ENCODE assay signal across 23 cellular contexts in genomic region chr3:11276901-11277300, GRCh38. TPM values are rescaled to one million over a fixed set of nuclear protein-coding genes. Genes with fewer than 3 reads are reported as not detected.
A peak's percentile ranks its signal among the peaks of the same experiment; 100 is the strongest.
DNase-seq lines count a peak whose midpoint lies in the region; ATAC-seq and TF ChIP-seq lines count a peak whose summit lies in the region.
"Had no signal": no experiment of that assay in that cellular context is flagged by ENCODE, and none has a peak within 500 bp of the region (broad histone marks: within the 10 kb centered on the region; RNA-seq: fewer than 3 reads in every experiment).

No MANE protein-coding gene starts in this region.

- H3K4me3 ChIP-seq in Panc1 (ENCODE audit: low read depth in 2 of 2, low read length in 2 of 2) = no peak overlapping the region
- H3K4me3 ChIP-seq in psoas muscle = no peak overlapping the region
- H3K4me3 ChIP-seq: A549, SJSA1 had no signal

- ATAC-seq in Panc1 = no peak
- ATAC-seq in foreskin keratinocyte = peak; percentile 5
- ATAC-seq in psoas muscle = no peak
- ATAC-seq: A549, Right ventricle myocardium inferior had no signal

- CTCF ChIA-PET in Panc1 (lab: Charles Lee) = no interaction called here

- intact Hi-C loops in CD14-positive monocyte (cut with micrococcal nuclease) = no loop called here
- intact Hi-C loops in Panc1 (cut with micrococcal nuclease; ENCODE audit: unreplicated experiment) = no loop called here
- intact Hi-C loops in psoas muscle (cut with DNase I) = no loop called here

- in situ Hi-C loops in Panc1 (cut with HindIII; ENCODE audit: low pct_unique_long_range_greater_than_20kb, low sequenced_read_pairs) = no loop called here

- no TSS peak for BruUV-seq in Panc1 (replicated peaks; lab: Mats Ljungman, UMichigan)

- H3K9me3 Mint-ChIP-seq in CD14-positive monocyte = peaks cover 0 to 11% (median 4%) of the 10 kb centered on the region in 7 donors

- peaks cover 0 to 5% (median 0%) of the 10 kb centered on the region in 3 donors for H3K27me3 Mint-ChIP-seq in CD14-positive monocyte (ENCODE audit: low read depth in 3 of 3)
- H3K27me3 Mint-ChIP-seq: B cell had no signal

- peaks cover 48 to 69% of the 10 kb centered on the region in 2 donors for H3K36me3 Mint-ChIP-seq in CD14-positive monocyte

- peak overlapping the region in 1 of 2 donors; percentile 8 for H3K4me3 Mint-ChIP-seq in CD14-positive monocyte
- H3K4me3 Mint-ChIP-seq: B cell had no signal

- peaks cover 7% of the 10 kb centered on the region; the same call in 1 of the 2 replicates for H3K36me3 ChIP-seq in Panc1 (ENCODE audit: control insufficient read depth, insufficient read depth, low read length)
- peaks cover 3 to 24% of the 10 kb centered on the region in 2 donors for H3K36me3 ChIP-seq in psoas muscle (ENCODE audit: insufficient read depth in 1 of 2, low read depth in 1 of 2)

- H3K27ac Mint-ChIP-seq in CD14-positive monocyte = peak overlapping the region; percentile 67 to 99 (median 98)
- H3K27ac Mint-ChIP-seq: B cell had no signal

- 85 to 93% (median 90%) methylated on average over 2 of the region's 2 CpGs for WGBS in psoas muscle, 3 donors

- H3K4me1 ChIP-seq in Panc1 (ENCODE audit: control insufficient read depth, insufficient read depth, low read length) = peaks cover 28% of the 10 kb centered on the region
- H3K4me1 ChIP-seq in foreskin keratinocyte = peaks cover 31% of the 10 kb centered on the region
- peaks cover 15% of the 10 kb centered on the region for H3K4me1 ChIP-seq in psoas muscle
- H3K4me1 ChIP-seq: Caco-2 had no signal

- H3K9me3 ChIP-seq in Panc1 (ENCODE audit: control insufficient read depth, insufficient read depth, low read depth, low read length) (no peaks in the 10 kb centered on the region), psoas muscle (no peaks in the 10 kb centered on the region)
- H3K9me3 ChIP-seq: A549, Caco-2, SJSA1 had no signal

- POLR2A ChIA-PET in Panc1 (lab: Charles Lee) = no interaction called here

- peaks cover 68% of the 10 kb centered on the region for H3K4me1 Mint-ChIP-seq in CD14-positive monocyte

- no peaks in the 10 kb centered on the region for H3K27me3 ChIP-seq in Panc1 (ENCODE audit: control insufficient read depth, insufficient read depth, low read length)
- no peaks in the 10 kb centered on the region for H3K27me3 ChIP-seq in foreskin keratinocyte
- H3K27me3 ChIP-seq in psoas muscle (ENCODE audit: insufficient read depth in 3 of 3, low read length in 2 of 3) = no peaks in the 10 kb centered on the region
- H3K27me3 ChIP-seq: SJSA1 had no signal

- H3K27ac ChIP-seq in Panc1 (ENCODE audit: low read length) (peak overlapping the region; percentile 68), foreskin keratinocyte (no peak overlapping the region), psoas muscle (no peak overlapping the region)
- H3K27ac ChIP-seq: A549, SJSA1 had no signal

- no peak for DNase-seq in CD14-positive monocyte (ENCODE audit: low spot score)
- DNase-seq in ELR (ENCODE audit: low read depth) = peak; percentile 71
- DNase-seq in Panc1 (ENCODE audit: low read depth, low spot score) = no peak
- DNase-seq in foreskin keratinocyte = no peak
- DNase-seq in activated gamma-delta T cell treated with Interleukin-2 at 50 U/mL for 16 hours = no peak
- no peak for DNase-seq in 8988T
- no peak for DNase-seq in psoas muscle
- DNase-seq: Caco-2, DMS 273 treated with DMSO at 0.1 percent for 48 hours, DND-41, GOT3, HCEC 1CT, Karpas-422, MV-4-11, NCI-H1105 treated with DMSO at 0.1 percent for 48 hours, NCI-H2029 treated with DMSO at 0.1 percent for 48 hours, NCI-H345, NCI-H524, NCI-H774 had no signal

- no peak for TF ChIP-seq CTCF in CD14-positive monocyte (IDR thresholded peaks at IDR 0.05)
- TF ChIP-seq CTCF in Panc1 (IDR thresholded peaks at IDR 0.05) = no peak
- no peak for TF ChIP-seq CTCF in foreskin keratinocyte (conservative IDR thresholded peaks at IDR 0.05)
- TF ChIP-seq CTCF in psoas muscle (IDR thresholded peaks at IDR 0.05) = no peak

RNA-seq across cellular contexts. Expression of gene ATG7, which starts 4.7 kb away (rescaled TPM):
- polyA plus RNA-seq in CD14-positive monocyte (100 to 1,000 TPM in 1 of 2 donors, 10 to 100 TPM in 1; 89.7 to 101 TPM), foreskin keratinocyte (22.6 and 24.7 TPM in 2 replicates), psoas muscle (10 to 100 TPM in 2 of 3 donors, 1 to 10 TPM in 1; 5.9 to 13.1 (median 10.3) TPM)
- total RNA-seq in Panc1 (2021; ENCODE audit: unreplicated experiment) (36.0 TPM), foreskin keratinocyte (39.2 and 39.8 TPM in 2 replicates), psoas muscle (10 to 100 TPM; 13.5 to 15.0 (median 14.5) TPM)
- 21.6 TPM for polyA plus RNA-seq in Panc1 (2012; ENCODE audit: insufficient read length)
